Comparison of ENCODE assay signal across 1 cellular context in genomic region chr12:78799679-78800078, GRCh38.
TF ChIP-seq lines count a peak whose summit lies in the region.

No MANE protein-coding gene starts in this region.

TF ChIP-seq in H1, 55 proteins besides CTCF, POLR2A, EP300 and RAD21:
- TF ChIP-seq EGR1 (IDR thresholded peaks at IDR 0.05; ENCODE audit: borderline replicate concordance, low read depth, low read length) (no peak), FOSL1 (IDR thresholded peaks at IDR 0.05; ENCODE audit: insufficient read depth, low read depth, low read length) (no peak)
TF ChIP-seq in H1: peak in this region for 0.
